1 cellular context compared by ENCODE assay signal in the genomic region with DNA sequence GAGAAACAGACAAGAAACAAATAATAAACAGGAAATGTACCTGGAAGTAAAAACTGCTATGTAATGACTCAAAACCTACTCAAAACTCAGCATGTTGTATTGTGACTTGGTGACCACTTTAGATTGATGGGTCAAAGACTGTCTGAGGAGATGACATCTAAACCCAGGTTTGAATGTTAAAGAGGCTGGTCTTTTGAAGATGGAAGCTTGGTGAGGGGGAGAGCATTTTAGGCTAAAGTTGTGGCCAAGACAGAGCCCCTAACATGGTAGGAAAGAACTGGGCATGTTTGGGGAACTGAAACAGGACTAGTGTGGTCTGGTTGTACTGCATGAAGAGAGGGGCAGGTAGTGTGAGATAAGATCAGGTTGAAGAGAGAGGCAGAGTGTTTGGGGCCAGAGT.
TF ChIP-seq lines count a peak whose summit lies in the region.

No MANE protein-coding gene starts in this region.

TF ChIP-seq in GM23338, 12 proteins besides CTCF, POLR2A, EP300 and RAD21 (continued from another document):
- TF ChIP-seq, protein P1, sequence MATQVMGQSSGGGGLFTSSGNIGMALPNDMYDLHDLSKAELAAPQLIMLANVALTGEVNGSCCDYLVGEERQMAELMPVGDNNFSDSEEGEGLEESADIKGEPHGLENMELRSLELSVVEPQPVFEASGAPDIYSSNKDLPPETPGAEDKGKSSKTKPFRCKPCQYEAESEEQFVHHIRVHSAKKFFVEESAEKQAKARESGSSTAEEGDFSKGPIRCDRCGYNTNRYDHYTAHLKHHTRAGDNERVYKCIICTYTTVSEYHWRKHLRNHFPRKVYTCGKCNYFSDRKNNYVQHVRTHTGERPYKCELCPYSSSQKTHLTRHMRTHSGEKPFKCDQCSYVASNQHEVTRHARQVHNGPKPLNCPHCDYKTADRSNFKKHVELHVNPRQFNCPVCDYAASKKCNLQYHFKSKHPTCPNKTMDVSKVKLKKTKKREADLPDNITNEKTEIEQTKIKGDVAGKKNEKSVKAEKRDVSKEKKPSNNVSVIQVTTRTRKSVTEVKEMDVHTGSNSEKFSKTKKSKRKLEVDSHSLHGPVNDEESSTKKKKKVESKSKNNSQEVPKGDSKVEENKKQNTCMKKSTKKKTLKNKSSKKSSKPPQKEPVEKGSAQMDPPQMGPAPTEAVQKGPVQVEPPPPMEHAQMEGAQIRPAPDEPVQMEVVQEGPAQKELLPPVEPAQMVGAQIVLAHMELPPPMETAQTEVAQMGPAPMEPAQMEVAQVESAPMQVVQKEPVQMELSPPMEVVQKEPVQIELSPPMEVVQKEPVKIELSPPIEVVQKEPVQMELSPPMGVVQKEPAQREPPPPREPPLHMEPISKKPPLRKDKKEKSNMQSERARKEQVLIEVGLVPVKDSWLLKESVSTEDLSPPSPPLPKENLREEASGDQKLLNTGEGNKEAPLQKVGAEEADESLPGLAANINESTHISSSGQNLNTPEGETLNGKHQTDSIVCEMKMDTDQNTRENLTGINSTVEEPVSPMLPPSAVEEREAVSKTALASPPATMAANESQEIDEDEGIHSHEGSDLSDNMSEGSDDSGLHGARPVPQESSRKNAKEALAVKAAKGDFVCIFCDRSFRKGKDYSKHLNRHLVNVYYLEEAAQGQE (IDR thresholded peaks at IDR 0.05; ENCODE audit: unreplicated experiment), result no peak
TF ChIP-seq in GM23338: peak in this region for 0.
